In genomic region chr2:170464268-170464667, GRCh38 we compare ENCODE assay signal across 32 cellular contexts.
"Had no signal": no experiment of that assay in that cellular context is flagged by ENCODE, and none has a peak within 500 bp of the region (broad histone marks: within the 10 kb centered on the region; RNA-seq: fewer than 3 reads in every experiment).

No MANE protein-coding gene starts in this region.

- ATAC-seq: activated naive CD4-positive, alpha-beta T cell treated with anti-CD3 and anti-CD28 coated beads, Interleukin-2, amount 50 U/mL, for 72 hours; activated T-cell treated with anti-CD3 and anti-CD28 coated beads, Interleukin-2, amount 50 U/mL, for 72 hours; foreskin keratinocyte; gastroesophageal sphincter; T-helper 17 cell; WTC11 had no signal

- H3K4me1 ChIP-seq: ascending aorta, breast epithelium, esophagus muscularis mucosa, foreskin keratinocyte, gastroesophageal sphincter had no signal

- H3K36me3 ChIP-seq: ascending aorta, breast epithelium, cardiac muscle cell, esophagus muscularis mucosa, gastroesophageal sphincter had no signal

- H3K4me3 ChIP-seq: ascending aorta, breast epithelium, cardiac muscle cell, coronary artery, dorsolateral prefrontal cortex, esophagus muscularis mucosa, gastroesophageal sphincter had no signal

- H3K9me3 ChIP-seq: ascending aorta, breast epithelium, esophagus muscularis mucosa, gastroesophageal sphincter had no signal

- H3K27me3 ChIP-seq: ascending aorta, breast epithelium, cardiac muscle cell, foreskin keratinocyte had no signal

- DNase-seq: activated CD4-positive, alpha-beta memory T cell treated with anti-CD3 and anti-CD28 coated beads, Interleukin-2, amount 10 ng/mL, durations not matched to agents 7 days and 5 days; activated CD4-positive, alpha-beta T cell treated with anti-CD3 and anti-CD28 coated beads for 1 hour; activated CD4-positive, alpha-beta T cell treated with anti-CD3 and anti-CD28 coated beads for 4 hours; activated CD4-positive, alpha-beta T cell treated with anti-CD3 and anti-CD28 coated beads, Interleukin-2, amount 10 ng/mL, durations not matched to agents 7 days and 5 days; activated CD4-positive, alpha-beta T cell treated with anti-CD3 and anti-CD28 coated beads, Interleukin-2, amount 50 U/mL, for 4 hours; activated CD8-positive, alpha-beta memory T cell treated with anti-CD3 and anti-CD28 coated beads, Interleukin-2, amount 50 U/mL, for 48 hours; activated gamma-delta T cell; activated naive CD4-positive, alpha-beta T cell; activated naive CD4-positive, alpha-beta T cell treated with anti-CD3 and anti-CD28 coated beads, Interleukin-2, amount 10 ng/mL, durations not matched to agents 7 days and 5 days; activated naive CD8-positive, alpha-beta T cell treated with anti-CD3 and anti-CD28 coated beads, Interleukin-2, amount 10 ng/mL, durations not matched to agents 7 days and 5 days; activated T-cell treated with anti-CD3 and anti-CD28 coated beads for 4 hours; activated T-cell treated with anti-CD3 and anti-CD28 coated beads, Interleukin-2, amount 50 U/mL, for 24 hours; activated T-cell treated with anti-CD3 and anti-CD28 coated beads, Interleukin-2, amount 50 U/mL, for 72 hours; central memory CD4-positive, alpha-beta T cell; cerebellar nuclear complex; dorsolateral prefrontal cortex; effector memory CD4-positive, alpha-beta T cell; endodermal cell; erythroblast; foreskin keratinocyte; T-helper 1 cell; T-helper 17 cell; T1000 had no signal

- H3K27ac ChIP-seq: ascending aorta, breast epithelium, cardiac muscle cell, coronary artery, dorsolateral prefrontal cortex, esophagus muscularis mucosa, foreskin keratinocyte, gastroesophageal sphincter, VCaP had no signal
